ENCODE assay signal across 15 cellular contexts in the genomic region with DNA sequence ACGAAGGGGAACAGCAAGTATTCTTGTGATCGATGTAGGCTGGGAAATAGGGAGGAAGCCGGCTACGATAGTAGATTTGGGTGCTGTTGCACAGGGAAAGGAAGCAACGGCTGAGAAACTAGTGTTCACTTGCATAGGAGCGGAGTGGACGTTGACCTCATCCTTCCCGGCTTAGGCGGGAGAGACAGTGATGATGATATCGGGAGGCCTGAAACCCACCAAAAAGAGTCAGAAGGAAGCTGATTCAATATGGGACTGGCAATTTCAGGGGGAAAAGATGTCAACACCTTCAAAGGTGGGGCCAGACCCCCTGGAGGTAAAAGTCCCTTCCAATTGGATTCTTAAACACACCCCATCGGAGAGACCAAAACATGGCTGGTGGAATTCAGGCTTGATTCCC.
A peak's percentile ranks its signal among the peaks of the same experiment; 100 is the strongest.
DNase-seq lines count a peak whose midpoint lies in the region; ATAC-seq and TF ChIP-seq lines count a peak whose summit lies in the region.
"Had no signal": no experiment of that assay in that cellular context is flagged by ENCODE, and none has a peak within 500 bp of the region (broad histone marks: within the 10 kb centered on the region; RNA-seq: fewer than 3 reads in every experiment).

No MANE protein-coding gene starts in this region.

- H3K4me3 ChIP-seq in transverse colon = no peak overlapping the region
- H3K4me3 ChIP-seq: neural progenitor cell, psoas muscle, upper lobe of right lung had no signal

- in situ Hi-C loops in transverse colon (cut with MboI; ENCODE audit: low pct_ligation_motif_present in 1 of 4, low pct_unique_long_range_greater_than_20kb in 1 of 4, low sequenced_read_pairs in 3 of 4) = no loop called here

- peak overlapping the region; percentile 53 for H3K4me3 Mint-ChIP-seq in activated naive CD4-positive, alpha-beta T cell treated with anti-CD3 and anti-CD28 coated beads, Interleukin-2, amount 50 U/mL, for 24 hours
- H3K4me3 Mint-ChIP-seq in activated B cell treated with CpG ODN at 0.5 μM for 24 hours = peak overlapping the region; percentile 24
- peak overlapping the region; percentile 88 to 99 (median 93) for H3K4me3 Mint-ChIP-seq in immature natural killer cell
- H3K4me3 Mint-ChIP-seq in stimulated activated naive B cell treated with anti-CD40 and anti-IgM and Interleukin-4, amounts not matched to agents 10 μg/mL and 1 μg/mL and 100 μg/mL, for 72 hours = peak overlapping the region in 1 of 2 donors; percentile 40
- no peak overlapping the region for H3K4me3 Mint-ChIP-seq in CD14-positive monocyte
- H3K4me3 Mint-ChIP-seq: neural progenitor cell had no signal

- DNase-seq in activated naive CD4-positive, alpha-beta T cell treated with anti-CD3 and anti-CD28 coated beads, Interleukin-2, amount 50 U/mL, for 16 hours = no peak
- DNase-seq in activated B cell treated with CpG ODN at 0.5 μM for 24 hours = no peak
- no peak for DNase-seq in immature natural killer cell
- no peak for DNase-seq in stimulated activated naive B cell treated with anti-CD40 and anti-IgM and Interleukin-4, amounts not matched to agents 10 μg/mL and 1 μg/mL and 100 μg/mL, for 72 hours
- no peak for DNase-seq in transverse colon
- no peak for DNase-seq in dermis blood vessel endothelial cell
- no peak for DNase-seq in CD14-positive monocyte (ENCODE audit: low spot score)
- DNase-seq: GOT3, NCI-H1417 treated with DMSO at 0.1 percent for 48 hours, NCI-H524, psoas muscle had no signal

- no peaks in the 10 kb centered on the region for H3K27me3 Mint-ChIP-seq in activated naive CD4-positive, alpha-beta T cell treated with anti-CD3 and anti-CD28 coated beads, Interleukin-2, amount 50 U/mL, for 24 hours
- no peaks in the 10 kb centered on the region for H3K27me3 Mint-ChIP-seq in activated B cell treated with CpG ODN at 0.5 μM for 24 hours
- H3K27me3 Mint-ChIP-seq in immature natural killer cell (ENCODE audit: low read depth in 3 of 3) = peaks cover 8 to 22% (median 8%) of the 10 kb centered on the region in 3 donors
- no peaks in the 10 kb centered on the region for H3K27me3 Mint-ChIP-seq in stimulated activated naive B cell treated with anti-CD40 and anti-IgM and Interleukin-4, amounts not matched to agents 10 μg/mL and 1 μg/mL and 100 μg/mL, for 72 hours
- H3K27me3 Mint-ChIP-seq in CD14-positive monocyte (ENCODE audit: low read depth in 3 of 3) = peaks cover 43 to 46% (median 46%) of the 10 kb centered on the region in 3 donors

- CTCF ChIA-PET in activated B cell treated with CpG ODN at 0.5 μM for 24 hours (lab: Charles Lee) = interaction anchor here (0.9 kb wide), 1 partner anchor 43 kb away, joined by 3 read pairs; no protein-coding TSS in a partner anchor

- WGBS in transverse colon (ENCODE audit: low coverage in 1 of 2), 2 donors = 64 to 88% methylated on average over 9 to 11 of the region's 11 CpGs

- TF ChIP-seq EP300 in transverse colon (IDR thresholded peaks at IDR 0.05; ENCODE audit: low read depth) = no peak

- peak overlapping the region; percentile 88 for H3K27ac Mint-ChIP-seq in activated naive CD4-positive, alpha-beta T cell treated with anti-CD3 and anti-CD28 coated beads, Interleukin-2, amount 50 U/mL, for 24 hours
- H3K27ac Mint-ChIP-seq in activated B cell treated with CpG ODN at 0.5 μM for 24 hours = peak overlapping the region; percentile 94
- H3K27ac Mint-ChIP-seq in immature natural killer cell = peak overlapping the region; percentile 91 to 99 (median 97)
- H3K27ac Mint-ChIP-seq in stimulated activated naive B cell treated with anti-CD40 and anti-IgM and Interleukin-4, amounts not matched to agents 10 μg/mL and 1 μg/mL and 100 μg/mL, for 72 hours = peak overlapping the region; percentile 89
- no peak overlapping the region for H3K27ac Mint-ChIP-seq in CD14-positive monocyte
- H3K27ac Mint-ChIP-seq: neural progenitor cell had no signal

- no peak overlapping the region for H3K27ac ChIP-seq in transverse colon
- H3K27ac ChIP-seq: HL-60, neural progenitor cell, psoas muscle, upper lobe of right lung had no signal

- peaks cover 91% of the 10 kb centered on the region for H3K4me1 Mint-ChIP-seq in activated naive CD4-positive, alpha-beta T cell treated with anti-CD3 and anti-CD28 coated beads, Interleukin-2, amount 50 U/mL, for 24 hours
- H3K4me1 Mint-ChIP-seq in activated B cell treated with CpG ODN at 0.5 μM for 24 hours (peaks cover 95% of the 10 kb centered on the region), immature natural killer cell (peaks cover 96 to 100% of the 10 kb centered on the region in 2 donors), CD14-positive monocyte (peaks cover 34% of the 10 kb centered on the region)
- peaks cover 72 to 98% of the 10 kb centered on the region in 2 donors for H3K4me1 Mint-ChIP-seq in stimulated activated naive B cell treated with anti-CD40 and anti-IgM and Interleukin-4, amounts not matched to agents 10 μg/mL and 1 μg/mL and 100 μg/mL, for 72 hours

- H3K9me3 Mint-ChIP-seq in activated naive CD4-positive, alpha-beta T cell treated with anti-CD3 and anti-CD28 coated beads, Interleukin-2, amount 50 U/mL, for 24 hours = no peaks in the 10 kb centered on the region
- H3K9me3 Mint-ChIP-seq in activated B cell treated with CpG ODN at 0.5 μM for 24 hours (no peaks in the 10 kb centered on the region), immature natural killer cell (no peaks in the 10 kb centered on the region), CD14-positive monocyte (peaks cover 0 to 14% (median 6%) of the 10 kb centered on the region in 7 donors)
- H3K9me3 Mint-ChIP-seq in stimulated activated naive B cell treated with anti-CD40 and anti-IgM and Interleukin-4, amounts not matched to agents 10 μg/mL and 1 μg/mL and 100 μg/mL, for 72 hours = peaks cover 0 to 5% of the 10 kb centered on the region in 2 donors

- POLR2A ChIA-PET in activated B cell treated with CpG ODN at 0.5 μM for 24 hours (lab: Charles Lee) = interaction anchor here (0.6 to 0.7 kb wide), 3 partner anchors 17 to 56 kb away, joined by 3 to 5 read pairs (median 3); no protein-coding TSS in a partner anchor

- H3K27me3 ChIP-seq in transverse colon = peaks cover 20% of the 10 kb centered on the region
- H3K27me3 ChIP-seq: neural progenitor cell, upper lobe of right lung had no signal

- peaks cover 6% of the 10 kb centered on the region for H3K36me3 Mint-ChIP-seq in activated naive CD4-positive, alpha-beta T cell treated with anti-CD3 and anti-CD28 coated beads, Interleukin-2, amount 50 U/mL, for 24 hours
- H3K36me3 Mint-ChIP-seq in activated B cell treated with CpG ODN at 0.5 μM for 24 hours (ENCODE audit: low read depth) (peaks cover 38% of the 10 kb centered on the region), immature natural killer cell (peaks cover 0 to 15% (median 4%) of the 10 kb centered on the region in 3 donors), CD14-positive monocyte (peaks cover 0 to 8% of the 10 kb centered on the region in 2 donors)
- H3K36me3 Mint-ChIP-seq in stimulated activated naive B cell treated with anti-CD40 and anti-IgM and Interleukin-4, amounts not matched to agents 10 μg/mL and 1 μg/mL and 100 μg/mL, for 72 hours = peaks cover 44 to 72% of the 10 kb centered on the region in 2 donors
- H3K36me3 Mint-ChIP-seq: neural progenitor cell had no signal

- H3K9me3 ChIP-seq in transverse colon = no peaks in the 10 kb centered on the region
- H3K9me3 ChIP-seq: psoas muscle, upper lobe of right lung had no signal

- no peak for ATAC-seq in activated B cell treated with CpG ODN at 0.5 μM for 24 hours (ENCODE audit: low read depth)
- ATAC-seq in stimulated activated naive B cell treated with anti-CD40 and anti-IgM and Interleukin-4, amounts not matched to agents 10 μg/mL and 1 μg/mL and 100 μg/mL, for 72 hours (replicated peaks) = no peak
- ATAC-seq: psoas muscle had no signal

- H3K36me3 ChIP-seq in transverse colon = no peaks in the 10 kb centered on the region
- H3K36me3 ChIP-seq: neural progenitor cell, upper lobe of right lung had no signal

- intact Hi-C loops in activated B cell treated with CpG ODN at 0.5 μM for 24 hours (cut with micrococcal nuclease) = no loop called here
- intact Hi-C loops in transverse colon (cut with DNase I; ENCODE audit: low total_unique reads) = no loop called here
- intact Hi-C loops in CD14-positive monocyte (cut with micrococcal nuclease) = no loop called here

- no peak for TF ChIP-seq POLR2A in transverse colon (IDR thresholded peaks at IDR 0.05)

- H3K4me1 ChIP-seq in transverse colon = peaks cover 0 to 13% (median 3%) of the 10 kb centered on the region in 4 donors
- H3K4me1 ChIP-seq: psoas muscle had no signal

- TF ChIP-seq CTCF in activated B cell treated with CpG ODN at 0.5 μM for 24 hours (IDR thresholded peaks at IDR 0.05) (no peak), transverse colon (IDR thresholded peaks at IDR 0.05) (no peak), CD14-positive monocyte (IDR thresholded peaks at IDR 0.05) (no peak)

Comparison
In these comparisons a context has a peak if more than half of its experiments do, and no peak if none do; other contexts are left out.
1. H3K27ac Mint-ChIP-seq: peak in activated naive CD4-positive, alpha-beta T cell treated with anti-CD3 and anti-CD28 coated beads, Interleukin-2, amount 50 U/mL, for 24 hours (single experiment), activated B cell treated with CpG ODN at 0.5 μM for 24 hours (single experiment), immature natural killer cell (6 of 6) and stimulated activated naive B cell treated with anti-CD40 and anti-IgM and Interleukin-4, amounts not matched to agents 10 μg/mL and 1 μg/mL and 100 μg/mL, for 72 hours (single experiment); none in CD14-positive monocyte (0 of 7).
2. H3K4me3 Mint-ChIP-seq: peak in activated naive CD4-positive, alpha-beta T cell treated with anti-CD3 and anti-CD28 coated beads, Interleukin-2, amount 50 U/mL, for 24 hours (single experiment), activated B cell treated with CpG ODN at 0.5 μM for 24 hours (single experiment) and immature natural killer cell (5 of 5); none in CD14-positive monocyte (0 of 2).